15 cellular contexts compared by ENCODE assay signal in genomic region chr10:93392111-93392510, GRCh38.
A peak's percentile ranks its signal among the peaks of the same experiment; 100 is the strongest.
DNase-seq lines count a peak whose midpoint lies in the region; ATAC-seq and TF ChIP-seq lines count a peak whose summit lies in the region.
"Had no signal": no experiment of that assay in that cellular context is flagged by ENCODE, and none has a peak within 500 bp of the region (broad histone marks: within the 10 kb centered on the region; RNA-seq: fewer than 3 reads in every experiment).

No MANE protein-coding gene starts in this region.

- POLR2A ChIA-PET in Panc1 (lab: Charles Lee): interaction anchor here (0.6 kb wide), 1 partner anchor 18 kb away, joined by 4 read pairs; no protein-coding TSS in a partner anchor

- H3K9me2 ChIP-seq in GM23248 (ENCODE audit: insufficient read depth): no peaks in the 10 kb centered on the region

- H3K4me1 ChIP-seq in GM23248 (ENCODE audit: insufficient read depth) (peaks cover 28% of the 10 kb centered on the region), Panc1 (ENCODE audit: control insufficient read depth, insufficient read depth, low read length) (no peaks in the 10 kb centered on the region)

- peaks cover 11 to 21% of the 10 kb centered on the region in 2 donors for H3K4me1 Mint-ChIP-seq in stimulated activated naive B cell treated with anti-CD40 and anti-IgM and Interleukin-4, amounts not matched to agents 10 μg/mL and 1 μg/mL and 100 μg/mL, for 72 hours

- BruUV-seq in Panc1 (replicated peaks; lab: Mats Ljungman, UMichigan): TSS peak; percentile 6

- H3K9ac ChIP-seq in GM23248: no peak overlapping the region

- no peak overlapping the region for H3K4me3 Mint-ChIP-seq in stimulated activated naive B cell treated with anti-CD40 and anti-IgM and Interleukin-4, amounts not matched to agents 10 μg/mL and 1 μg/mL and 100 μg/mL, for 72 hours
- H3K4me3 Mint-ChIP-seq: H9 had no signal

- H4K20me1 ChIP-seq in GM23248 (ENCODE audit: insufficient read depth): no peaks in the 10 kb centered on the region

- H3K27ac ChIP-seq in GM23248 (peak overlapping the region; percentile 72; the same call in 1 of the 2 replicates), Panc1 (ENCODE audit: low read length) (no peak overlapping the region), dorsolateral prefrontal cortex (no peak overlapping the region)
- H3K27ac ChIP-seq: C4-2B had no signal

- no peaks in the 10 kb centered on the region for H3K9me3 ChIP-seq in GM23248 (ENCODE audit: low read depth)
- H3K9me3 ChIP-seq in Panc1 (ENCODE audit: control insufficient read depth, insufficient read depth, low read depth, low read length): no peaks in the 10 kb centered on the region

- H3K4me3 ChIP-seq in GM23248 (no peak overlapping the region), Panc1 (ENCODE audit: low read depth in 2 of 2, low read length in 2 of 2) (no peak overlapping the region), fibroblast of villous mesenchyme (ENCODE audit: low read depth, low read length) (no peak overlapping the region), dorsolateral prefrontal cortex (no peak overlapping the region)

- in situ Hi-C loops in GM23248 (cut with MboI): no loop called here
- in situ Hi-C loops in Panc1 (cut with HindIII; ENCODE audit: low pct_unique_long_range_greater_than_20kb, low sequenced_read_pairs): no loop called here

- no peaks in the 10 kb centered on the region for H3K9me3 Mint-ChIP-seq in stimulated activated naive B cell treated with anti-CD40 and anti-IgM and Interleukin-4, amounts not matched to agents 10 μg/mL and 1 μg/mL and 100 μg/mL, for 72 hours
- H3K9me3 Mint-ChIP-seq: H9 had no signal

- peaks cover 73% of the 10 kb centered on the region for H3F3A ChIP-seq in GM23248 (ENCODE audit: insufficient read depth)

- no peaks in the 10 kb centered on the region for H3K36me3 Mint-ChIP-seq in stimulated activated naive B cell treated with anti-CD40 and anti-IgM and Interleukin-4, amounts not matched to agents 10 μg/mL and 1 μg/mL and 100 μg/mL, for 72 hours

- no peak overlapping the region for H3K4me2 ChIP-seq in GM23248 (ENCODE audit: unreplicated experiment)

- no peak for ATAC-seq in Panc1
- no peak for ATAC-seq in stimulated activated naive B cell treated with anti-CD40 and anti-IgM and Interleukin-4, amounts not matched to agents 10 μg/mL and 1 μg/mL and 100 μg/mL, for 72 hours (replicated peaks)

- H3K79me2 ChIP-seq in GM23248 (ENCODE audit: insufficient read depth): peaks cover 25% of the 10 kb centered on the region

- TF ChIP-seq CTCF in Panc1 (IDR thresholded peaks at IDR 0.05) (no peak), fibroblast of villous mesenchyme (IDR thresholded peaks at IDR 0.05; ENCODE audit: insufficient read depth, low read depth, low read length) (no peak), dorsolateral prefrontal cortex (IDR thresholded peaks at IDR 0.05 in 54 of 56, conservative IDR thresholded peaks at IDR 0.05 in 2 of 56; ENCODE audit: low read depth in 1 of 56, partially characterized antibody in 56 of 56) (no peak)

- no peaks in the 10 kb centered on the region for H3K27me3 Mint-ChIP-seq in stimulated activated naive B cell treated with anti-CD40 and anti-IgM and Interleukin-4, amounts not matched to agents 10 μg/mL and 1 μg/mL and 100 μg/mL, for 72 hours

- no peaks in the 10 kb centered on the region for H3K27me3 ChIP-seq in GM23248 (replicated peaks; ENCODE audit: insufficient read depth)
- H3K27me3 ChIP-seq in Panc1 (ENCODE audit: control insufficient read depth, insufficient read depth, low read length): no peaks in the 10 kb centered on the region
- peaks cover 0 to 4% (median 0%) of the 10 kb centered on the region in 45 donors for H3K27me3 ChIP-seq in dorsolateral prefrontal cortex

- no peak overlapping the region for H2AFZ ChIP-seq in GM23248

- no peak overlapping the region for H3K27ac Mint-ChIP-seq in stimulated activated naive B cell treated with anti-CD40 and anti-IgM and Interleukin-4, amounts not matched to agents 10 μg/mL and 1 μg/mL and 100 μg/mL, for 72 hours
- H3K27ac Mint-ChIP-seq: H9 had no signal

- intact Hi-C loops in Panc1 (cut with micrococcal nuclease; ENCODE audit: unreplicated experiment): no loop called here
- intact Hi-C loops in dorsolateral prefrontal cortex (cut with DNase I): no loop called here

- CTCF ChIA-PET in Panc1 (lab: Charles Lee): no interaction called here

- 84 to 92% methylated on average over 2 of the region's 2 CpGs for WGBS in GM23248 (ENCODE audit: low coverage in 1 of 2, low lambda C conversion rate in 2 of 2, missing lambda C conversion rate in 2 of 2), 2 experiments

- DNase-seq in GM23248 (no peak), MV-4-11 (lab: John Stamatoyannopoulos, UW) (peak; percentile 12), Panc1 (ENCODE audit: low read depth, low spot score) (no peak), fibroblast of villous mesenchyme (ENCODE audit: low read depth) (peak; percentile 39), kidney glomerular epithelial cell (lab: John Stamatoyannopoulos, UW) (no peak), DMS114 treated with DMSO at 0.1 percent for 48 hours (lab: John Stamatoyannopoulos, UW; ENCODE audit: unreplicated experiment) (no peak), dorsolateral prefrontal cortex (no peak)
- DNase-seq in stimulated activated naive B cell treated with anti-CD40 and anti-IgM and Interleukin-4, amounts not matched to agents 10 μg/mL and 1 μg/mL and 100 μg/mL, for 72 hours: no peak
- DNase-seq: DMS153, H9, Kasumi-1, NCI-H1417 treated with DMSO at 0.1 percent for 48 hours, NCI-H2029 treated with DMSO at 0.1 percent for 48 hours, NCI-H510A had no signal

- H3K36me3 ChIP-seq in GM23248 (ENCODE audit: low read depth): peaks cover 76% of the 10 kb centered on the region
- H3K36me3 ChIP-seq in Panc1 (ENCODE audit: control insufficient read depth, insufficient read depth, low read length): peaks cover 60% of the 10 kb centered on the region

Comparison
In these comparisons a context has a peak if more than half of its experiments do, and no peak if none do; other contexts are left out.
1. DNase-seq: peak in MV-4-11 (single experiment) and fibroblast of villous mesenchyme (single experiment); none in GM23248 (single experiment), Panc1 (single experiment), kidney glomerular epithelial cell (single experiment), DMS114 treated with DMSO at 0.1 percent for 48 hours (single experiment), dorsolateral prefrontal cortex (0 of 10) and stimulated activated naive B cell treated with anti-CD40 and anti-IgM and Interleukin-4, amounts not matched to agents 10 μg/mL and 1 μg/mL and 100 μg/mL, for 72 hours (single experiment).